ENCODE assay signal across 8 cellular contexts in genomic region chr10:93702278-93703001, GRCh38. TPM values are rescaled to one million over a fixed set of nuclear protein-coding genes. Genes with fewer than 3 reads are reported as not detected.
DNase-seq lines count a peak whose midpoint lies in the region; ATAC-seq and TF ChIP-seq lines count a peak whose summit lies in the region.

A gene with protein sequence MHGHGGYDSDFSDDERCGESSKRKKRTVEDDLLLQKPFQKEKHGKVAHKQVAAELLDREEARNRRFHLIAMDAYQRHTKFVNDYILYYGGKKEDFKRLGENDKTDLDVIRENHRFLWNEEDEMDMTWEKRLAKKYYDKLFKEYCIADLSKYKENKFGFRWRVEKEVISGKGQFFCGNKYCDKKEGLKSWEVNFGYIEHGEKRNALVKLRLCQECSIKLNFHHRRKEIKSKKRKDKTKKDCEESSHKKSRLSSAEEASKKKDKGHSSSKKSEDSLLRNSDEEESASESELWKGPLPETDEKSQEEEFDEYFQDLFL (minus strand): TSS chr10:93702592. CDS start chr10:93700106, 2,486 bp downstream.

- H3K4me3 Mint-ChIP-seq in activated CD4-positive, alpha-beta T cell treated with anti-CD3 and anti-CD28 coated beads for 36 hours, result no peak within 1 kb of the TSS

- H3K27me3 ChIP-seq in BE2C (no peaks in the 10 kb centered on the region), colonic mucosa (no peaks in the 10 kb centered on the region)

- no peak within 1 kb of the TSS for H3K27ac Mint-ChIP-seq in activated CD4-positive, alpha-beta T cell treated with anti-CD3 and anti-CD28 coated beads for 36 hours

- no peaks in the 10 kb centered on the region; the same call in 1 of the 2 replicates for H3K36me3 ChIP-seq in BE2C
- peaks cover 3% of the 10 kb centered on the region for H3K36me3 ChIP-seq in colonic mucosa

- DNase-seq in BE2C, result peak; percentile 89
- peak; percentile 85 for DNase-seq in NCI-H460 (ENCODE audit: extremely low read depth, low read depth)
- DNase-seq in activated CD4-positive, alpha-beta T cell treated with anti-CD3 and anti-CD28 coated beads for 36 hours, result peak; percentile 93
- DNase-seq in colonic mucosa, result peak; percentile 94
- DNase-seq in left colon, result peak; percentile 91 to 93
- peak; percentile 84 to 85 for DNase-seq in stimulated activated CD4-positive, alpha-beta T cell treated with anti-CD3 and anti-CD28 coated beads, Interleukin-1b, Interleukin-23, amount 100 ng/mL, for 4 hours (ENCODE audit: low read depth in 2 of 2)

- peak within 1 kb of the TSS; percentile 76 for H3K27ac ChIP-seq in colonic mucosa

- CTCF ChIA-PET in activated CD4-positive, alpha-beta T cell treated with anti-CD3 and anti-CD28 coated beads for 36 hours (lab: Charles Lee), result interaction anchor here (0.6 to 1.7 kb wide), 11 partner anchors 9 to 618 kb away, joined by 3 to 6 read pairs (median 4); no protein-coding TSS in a partner anchor

- H3K9me3 ChIP-seq in BE2C (no peaks in the 10 kb centered on the region), colonic mucosa (no peaks in the 10 kb centered on the region)

- peaks cover 13% of the 10 kb centered on the region for H3K36me3 Mint-ChIP-seq in activated CD4-positive, alpha-beta T cell treated with anti-CD3 and anti-CD28 coated beads for 36 hours (ENCODE audit: low read depth)

- no peaks in the 10 kb centered on the region for H3K9me3 Mint-ChIP-seq in activated CD4-positive, alpha-beta T cell treated with anti-CD3 and anti-CD28 coated beads for 36 hours (ENCODE audit: low read depth)

- ATAC-seq in HG03378 (IDR thresholded peaks at IDR 0.05; ENCODE audit: unreplicated experiment) (peak; percentile 67), left colon (peak; percentile 98)
- ATAC-seq in activated CD4-positive, alpha-beta T cell treated with anti-CD3 and anti-CD28 coated beads for 36 hours, result peak; percentile 84

- H3K4me1 Mint-ChIP-seq in activated CD4-positive, alpha-beta T cell treated with anti-CD3 and anti-CD28 coated beads for 36 hours, result peaks cover 30% of the 10 kb centered on the region

- intact Hi-C loops in activated CD4-positive, alpha-beta T cell treated with anti-CD3 and anti-CD28 coated beads for 36 hours (cut with DNase I, micrococcal nuclease), result loop anchor here (1.0 to 10.0 kb wide), 15 partner anchors 50 to 1990 kb away; partner anchors contain the start of genes CEP55 (in 2 of the 2), HELLS (in 2 of the 2), NOC3L (in 2 of the 2) and SLC35G1 (in 2 of the 2)
- intact Hi-C loops in colonic mucosa (cut with DNase I) (loop anchor here (5.0 kb wide), 1 partner anchor 115 kb away; no protein-coding TSS in a partner anchor), left colon (cut with DNase I, micrococcal nuclease) (loop anchor here in 1 of 2 donors (5.0 kb wide), 1 partner anchor 115 kb away; no protein-coding TSS in a partner anchor)

- peak within 1 kb of the TSS; percentile 87 for H3K4me3 ChIP-seq in BE2C (ENCODE audit: low read depth, low read length)
- H3K4me3 ChIP-seq in colonic mucosa, result peak within 1 kb of the TSS; percentile 61

- POLR2A ChIA-PET in activated CD4-positive, alpha-beta T cell treated with anti-CD3 and anti-CD28 coated beads for 36 hours (lab: Charles Lee), result interaction anchor here (0.6 to 1.2 kb wide), 3 partner anchors 18 to 854 kb away, joined by 3 to 6 read pairs (median 3); partner anchors contain the start of gene EXOC6

- H3K9ac ChIP-seq in colonic mucosa (ENCODE audit: low read depth in 2 of 2, low read length in 2 of 2), result peak within 1 kb of the TSS; percentile 74 to 81

- H3K27me3 Mint-ChIP-seq in activated CD4-positive, alpha-beta T cell treated with anti-CD3 and anti-CD28 coated beads for 36 hours, result no peaks in the 10 kb centered on the region

- peak; percentile 76 for TF ChIP-seq POLR2A in GM19099 (IDR thresholded peaks at IDR 0.05; ENCODE audit: extremely low read depth, insufficient read length, low read depth)

- H3K4me1 ChIP-seq in BE2C, result no peaks in the 10 kb centered on the region; the same call in 1 of the 2 replicates
- H3K4me1 ChIP-seq in colonic mucosa, result peaks cover 8% of the 10 kb centered on the region

- TF ChIP-seq CTCF in BE2C (IDR thresholded peaks at IDR 0.05; ENCODE audit: low read depth, low read length) (peak; percentile 36), colonic mucosa (IDR thresholded peaks at IDR 0.05) (no peak)

RNA-seq across cellular contexts. Expression of the gene that starts here (rescaled TPM):
- 8.9 TPM for polyA plus RNA-seq in BE2C (2012; ENCODE audit: insufficient read depth, insufficient read length, low read depth)
- 14.1 and 19.9 TPM in 2 replicates for total RNA-seq in NCI-H460 (2014; rRNA removed; shearing (Covaris generic))
- polyA plus RNA-seq in NCI-H460 (2014; cell fraction: nucleus; rRNA removed), result 36.0 and 45.3 TPM in 2 replicates
- 10 to 100 TPM; 18.9 to 29.4 TPM for total RNA-seq in activated CD4-positive, alpha-beta T cell treated with anti-CD3 and anti-CD28 coated beads for 36 hours
- total RNA-seq in colonic mucosa, result 10 to 100 TPM; 13.5 to 19.4 TPM
- total RNA-seq in left colon, result 10 to 100 TPM in 1 of 2 donors, 1 to 10 TPM in 1; 8.3 to 14.6 TPM

Comparison
In these comparisons a context has a peak if more than half of its experiments do, and no peak if none do; other contexts are left out.
1. Peak in every context shown above with its lines: DNase-seq, ATAC-seq, H3K4me3 ChIP-seq and H3K27ac ChIP-seq.